ENCODE assay signal across 1 cellular context in the genomic region with DNA sequence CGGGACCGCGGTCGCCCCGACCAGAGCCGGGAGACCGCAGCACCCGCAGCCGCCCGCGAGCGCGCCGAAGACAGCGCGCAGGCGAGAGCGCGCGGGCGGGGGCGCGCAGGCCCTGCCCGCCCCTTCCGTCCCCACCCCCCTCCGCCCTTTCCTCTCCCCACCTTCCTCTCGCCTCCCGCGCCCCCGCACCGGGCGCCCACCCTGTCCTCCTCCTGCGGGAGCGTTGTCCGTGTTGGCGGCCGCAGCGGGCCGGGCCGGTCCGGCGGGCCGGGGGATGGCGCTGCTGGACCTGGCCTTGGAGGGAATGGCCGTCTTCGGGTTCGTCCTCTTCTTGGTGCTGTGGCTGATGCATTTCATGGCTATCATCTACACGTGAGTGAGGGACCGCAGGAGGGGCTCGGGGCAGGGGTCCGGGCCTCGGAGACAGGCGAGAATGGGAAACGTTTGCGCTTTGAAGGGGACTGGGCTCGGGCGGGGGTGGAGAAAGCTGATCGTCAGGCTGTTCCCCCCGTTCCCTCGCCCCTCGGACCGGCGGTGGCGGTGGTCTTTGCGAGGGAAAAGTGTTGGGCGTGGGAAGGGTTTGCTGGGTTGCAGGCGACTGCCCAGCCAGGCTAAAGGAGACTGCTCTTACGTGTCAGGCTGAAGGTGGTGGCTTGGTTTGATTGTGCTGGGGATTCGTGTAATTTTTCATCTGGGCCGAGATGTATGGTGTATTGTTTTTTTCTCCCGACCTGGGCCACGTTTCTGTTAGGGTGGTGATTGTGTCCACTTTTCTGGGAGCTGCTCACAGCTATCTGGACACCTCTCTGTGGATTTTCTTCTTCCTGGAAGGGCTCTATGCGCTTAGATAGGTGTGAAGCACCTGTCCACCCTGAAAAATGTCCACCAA.
TF ChIP-seq lines count a peak whose summit lies in the region.

No MANE protein-coding gene starts in this region.

TF ChIP-seq in K562, 482 proteins besides CTCF, POLR2A, EP300 and RAD21 (continued from another document and continues in another):
- no peak for TF ChIP-seq ZNF609 (CRISPR knock-in tag; IDR thresholded peaks at IDR 0.05; ENCODE audit: borderline replicate concordance)
- no peak; the same call in 1 of the 2 replicates for TF ChIP-seq MXI1 (IDR thresholded peaks at IDR 0.05; ENCODE audit: low read depth, low read length)
- peak; percentile 66 to 74 for TF ChIP-seq MNT (conservative IDR thresholded peaks at IDR 0.05)
- peak; percentile 62; the same call in 1 of the 2 replicates for TF ChIP-seq ZNF644 (tag; IDR thresholded peaks at IDR 0.05; ENCODE audit: low read depth)
- TF ChIP-seq NCOA1 (IDR thresholded peaks at IDR 0.05; ENCODE audit: low read depth) = 0 out of 2 replicates have a peak, but pooled peaks have one; percentile 23
- no peak for TF ChIP-seq ZBTB26 (CRISPR knock-in tag; IDR thresholded peaks at IDR 0.05)
- TF ChIP-seq ZNF354B (CRISPR knock-in tag; IDR thresholded peaks at IDR 0.05) = no peak
- no peak for TF ChIP-seq BCL6 (CRISPR knock-in tag; IDR thresholded peaks at IDR 0.05)
- TF ChIP-seq ZNF830 (CRISPR knock-in tag; IDR thresholded peaks at IDR 0.05) = no peak
- TF ChIP-seq ADNP (tag; IDR thresholded peaks at IDR 0.05) = no peak
- no peak for TF ChIP-seq SMARCA4 (IDR thresholded peaks at IDR 0.05)
- no peak for TF ChIP-seq ZBTB12 (CRISPR knock-in tag; IDR thresholded peaks at IDR 0.05)
- TF ChIP-seq STAG1 (CRISPR knock-in tag; IDR thresholded peaks at IDR 0.05; ENCODE audit: borderline replicate concordance) = no peak
- no peak for TF ChIP-seq ELK1 (CRISPR knock-in tag; IDR thresholded peaks at IDR 0.05)
- TF ChIP-seq, protein P1, sequence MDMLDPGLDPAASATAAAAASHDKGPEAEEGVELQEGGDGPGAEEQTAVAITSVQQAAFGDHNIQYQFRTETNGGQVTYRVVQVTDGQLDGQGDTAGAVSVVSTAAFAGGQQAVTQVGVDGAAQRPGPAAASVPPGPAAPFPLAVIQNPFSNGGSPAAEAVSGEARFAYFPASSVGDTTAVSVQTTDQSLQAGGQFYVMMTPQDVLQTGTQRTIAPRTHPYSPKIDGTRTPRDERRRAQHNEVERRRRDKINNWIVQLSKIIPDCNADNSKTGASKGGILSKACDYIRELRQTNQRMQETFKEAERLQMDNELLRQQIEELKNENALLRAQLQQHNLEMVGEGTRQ (CRISPR knock-in tag; IDR thresholded peaks at IDR 0.05) = no peak
- no peak for TF ChIP-seq NCOR1 (IDR thresholded peaks at IDR 0.05)
- TF ChIP-seq DDX20 (tag; IDR thresholded peaks at IDR 0.05; ENCODE audit: low read depth) = no peak
- no peak for TF ChIP-seq ZNF583 (CRISPR knock-in tag; IDR thresholded peaks at IDR 0.05)
- no peak for TF ChIP-seq TRIM25 (IDR thresholded peaks at IDR 0.05; ENCODE audit: borderline replicate concordance)
- TF ChIP-seq GMEB1 (CRISPR knock-in tag; IDR thresholded peaks at IDR 0.05) = no peak
- no peak for TF ChIP-seq SRSF1 (IDR thresholded peaks at IDR 0.05; ENCODE audit: low read depth, low read length)
- TF ChIP-seq E4F1 (CRISPR knock-in tag; IDR thresholded peaks at IDR 0.05; ENCODE audit: borderline replicate concordance) = no peak
- no peak for TF ChIP-seq FOXO4 (CRISPR knock-in tag; IDR thresholded peaks at IDR 0.05)
- no peak for TF ChIP-seq TSC22D4 (tag; IDR thresholded peaks at IDR 0.05)
- no peak for TF ChIP-seq TCF15 (CRISPR knock-in tag; IDR thresholded peaks at IDR 0.05)
- no peak for TF ChIP-seq KDM5B (IDR thresholded peaks at IDR 0.05; ENCODE audit: insufficient replicate concordance, low read depth, low read length)
- TF ChIP-seq SMAD3 (CRISPR knock-in tag; conservative IDR thresholded peaks at IDR 0.05) = no peak
- TF ChIP-seq MBD2 (IDR thresholded peaks at IDR 0.05; ENCODE audit: borderline replicate concordance, low read depth) = no peak
- TF ChIP-seq MTA3 (IDR thresholded peaks at IDR 0.05; ENCODE audit: borderline replicate concordance) = no peak
- no peak for TF ChIP-seq NFIC (IDR thresholded peaks at IDR 0.05)
- TF ChIP-seq, protein P2, sequence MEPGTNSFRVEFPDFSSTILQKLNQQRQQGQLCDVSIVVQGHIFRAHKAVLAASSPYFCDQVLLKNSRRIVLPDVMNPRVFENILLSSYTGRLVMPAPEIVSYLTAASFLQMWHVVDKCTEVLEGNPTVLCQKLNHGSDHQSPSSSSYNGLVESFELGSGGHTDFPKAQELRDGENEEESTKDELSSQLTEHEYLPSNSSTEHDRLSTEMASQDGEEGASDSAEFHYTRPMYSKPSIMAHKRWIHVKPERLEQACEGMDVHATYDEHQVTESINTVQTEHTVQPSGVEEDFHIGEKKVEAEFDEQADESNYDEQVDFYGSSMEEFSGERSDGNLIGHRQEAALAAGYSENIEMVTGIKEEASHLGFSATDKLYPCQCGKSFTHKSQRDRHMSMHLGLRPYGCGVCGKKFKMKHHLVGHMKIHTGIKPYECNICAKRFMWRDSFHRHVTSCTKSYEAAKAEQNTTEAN (CRISPR knock-in tag; IDR thresholded peaks at IDR 0.05) = no peak
- no peak for TF ChIP-seq ETS2 (tag; IDR thresholded peaks at IDR 0.05; ENCODE audit: borderline replicate concordance, poor library complexity, severe bottlenecking)
- TF ChIP-seq ZNF212 (CRISPR knock-in tag; IDR thresholded peaks at IDR 0.05) = no peak
